ENCODE assay signal across 17 cellular contexts in the genomic region with DNA sequence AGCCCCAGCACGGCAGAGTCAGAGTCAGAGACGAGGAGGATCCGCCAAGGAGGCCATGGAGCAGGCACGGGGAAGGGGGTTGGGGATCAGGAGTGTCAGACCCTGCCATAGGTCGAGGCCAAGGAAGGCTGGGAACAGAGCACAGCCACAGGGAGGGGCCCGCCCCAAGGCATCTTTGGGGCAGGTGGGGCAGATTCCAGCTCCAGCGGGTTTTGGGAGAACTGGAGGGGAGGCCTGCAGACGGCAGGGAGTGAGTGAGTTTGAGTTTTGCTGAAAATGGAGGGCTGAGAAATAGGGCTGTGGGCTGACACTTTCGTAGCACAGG.
"Had no signal": no experiment of that assay in that cellular context is flagged by ENCODE, and none has a peak within 500 bp of the region (broad histone marks: within the 10 kb centered on the region; RNA-seq: fewer than 3 reads in every experiment).

No MANE protein-coding gene starts in this region.

- H3K9me3 ChIP-seq: adrenal gland, right lobe of liver, thoracic aorta had no signal

- H3K4me3 ChIP-seq: adrenal gland, neural progenitor cell, psoas muscle, right lobe of liver, smooth muscle cell, thoracic aorta had no signal

- DNase-seq: activated CD8-positive, alpha-beta memory T cell treated with anti-CD3 and anti-CD28 coated beads for 24 hours; activated gamma-delta T cell treated with Interleukin-2 at 50 U/mL for 16 hours; effector memory CD4-positive, alpha-beta T cell; naive B cell; stimulated activated CD4-positive, alpha-beta T cell treated with anti-CD3 and anti-CD28 coated beads, Interleukin-4, amount 100 ng/mL, for 24 hours; T1000 had no signal

- H3K36me3 Mint-ChIP-seq: activated naive CD4-positive, alpha-beta T cell treated with anti-CD3 and anti-CD28 coated beads, Interleukin-2, amount 50 U/mL, for 72 hours; naive B cell; neural progenitor cell; stimulated activated effector memory CD8-positive, alpha-beta T cell treated with anti-CD3 and anti-CD28 coated beads, Interleukin-12 subunit alpha, Interleukin-12 subunit beta, amount 100 ng/mL, for 72 hours had no signal

- H3K4me3 Mint-ChIP-seq: activated T-helper 1 cell treated with anti-CD3 and anti-CD28 coated beads, Interleukin-12 subunit alpha, Interleukin-12 subunit beta, Interleukin-2, Interleukin-4 antibody, amounts not matched to agents 30 ng/mL and 10 ng/mL and 1 ng/mL, durations not matched to agents 14 hours and 24 hours and 36 hours; dendritic cell treated with granulocyte-macrophage colony-stimulating factor and Interleukin-4, amounts not matched to agents 40 ng/mL and 50 ng/mL, for 4 days; naive B cell; neural progenitor cell; stimulated activated effector memory CD8-positive, alpha-beta T cell treated with anti-CD3 and anti-CD28 coated beads, Interleukin-12 subunit alpha, Interleukin-12 subunit beta, amount 100 ng/mL, for 72 hours had no signal

- H3K4me1 ChIP-seq: adrenal gland, psoas muscle, right lobe of liver had no signal

- ATAC-seq: activated naive CD4-positive, alpha-beta T cell treated with anti-CD3 and anti-CD28 coated beads, Interleukin-2, amount 50 U/mL, for 72 hours; right lobe of liver; stimulated activated effector memory CD8-positive, alpha-beta T cell treated with anti-CD3 and anti-CD28 coated beads, Interleukin-12 subunit alpha, Interleukin-12 subunit beta, amount 100 ng/mL, for 72 hours had no signal

- FAIRE-seq: bronchial epithelial cell had no signal

- H3K4me1 Mint-ChIP-seq: stimulated activated effector memory CD8-positive, alpha-beta T cell treated with anti-CD3 and anti-CD28 coated beads, Interleukin-12 subunit alpha, Interleukin-12 subunit beta, amount 100 ng/mL, for 72 hours had no signal

- H3K27ac ChIP-seq: adrenal gland, neural progenitor cell, psoas muscle, right lobe of liver, thoracic aorta had no signal

- H3K36me3 ChIP-seq: adrenal gland, neural progenitor cell, right lobe of liver, thoracic aorta had no signal

- H2AFZ ChIP-seq: neural progenitor cell had no signal

- H3K4me2 ChIP-seq: smooth muscle cell had no signal

- H3K27me3 ChIP-seq: adrenal gland, neural progenitor cell, right lobe of liver had no signal

- H3K9ac ChIP-seq: neural progenitor cell had no signal

- H3K9me3 Mint-ChIP-seq: activated naive CD4-positive, alpha-beta T cell treated with anti-CD3 and anti-CD28 coated beads, Interleukin-2, amount 50 U/mL, for 72 hours; activated T-helper 1 cell treated with anti-CD3 and anti-CD28 coated beads, Interleukin-12 subunit alpha, Interleukin-12 subunit beta, Interleukin-2, Interleukin-4 antibody, amounts not matched to agents 30 ng/mL and 10 ng/mL and 1 ng/mL, durations not matched to agents 14 hours and 24 hours and 36 hours; dendritic cell treated with granulocyte-macrophage colony-stimulating factor and Interleukin-4, amounts not matched to agents 40 ng/mL and 50 ng/mL, for 4 days; stimulated activated effector memory CD8-positive, alpha-beta T cell treated with anti-CD3 and anti-CD28 coated beads, Interleukin-12 subunit alpha, Interleukin-12 subunit beta, amount 100 ng/mL, for 72 hours had no signal

- H3K27ac Mint-ChIP-seq: activated naive CD4-positive, alpha-beta T cell treated with anti-CD3 and anti-CD28 coated beads, Interleukin-2, amount 50 U/mL, for 72 hours; activated T-helper 1 cell treated with anti-CD3 and anti-CD28 coated beads, Interleukin-12 subunit alpha, Interleukin-12 subunit beta, Interleukin-2, Interleukin-4 antibody, amounts not matched to agents 30 ng/mL and 10 ng/mL and 1 ng/mL, durations not matched to agents 14 hours and 24 hours and 36 hours; dendritic cell treated with granulocyte-macrophage colony-stimulating factor and Interleukin-4, amounts not matched to agents 40 ng/mL and 50 ng/mL, for 4 days; naive B cell; stimulated activated effector memory CD8-positive, alpha-beta T cell treated with anti-CD3 and anti-CD28 coated beads, Interleukin-12 subunit alpha, Interleukin-12 subunit beta, amount 100 ng/mL, for 72 hours had no signal
